In the genomic region with DNA sequence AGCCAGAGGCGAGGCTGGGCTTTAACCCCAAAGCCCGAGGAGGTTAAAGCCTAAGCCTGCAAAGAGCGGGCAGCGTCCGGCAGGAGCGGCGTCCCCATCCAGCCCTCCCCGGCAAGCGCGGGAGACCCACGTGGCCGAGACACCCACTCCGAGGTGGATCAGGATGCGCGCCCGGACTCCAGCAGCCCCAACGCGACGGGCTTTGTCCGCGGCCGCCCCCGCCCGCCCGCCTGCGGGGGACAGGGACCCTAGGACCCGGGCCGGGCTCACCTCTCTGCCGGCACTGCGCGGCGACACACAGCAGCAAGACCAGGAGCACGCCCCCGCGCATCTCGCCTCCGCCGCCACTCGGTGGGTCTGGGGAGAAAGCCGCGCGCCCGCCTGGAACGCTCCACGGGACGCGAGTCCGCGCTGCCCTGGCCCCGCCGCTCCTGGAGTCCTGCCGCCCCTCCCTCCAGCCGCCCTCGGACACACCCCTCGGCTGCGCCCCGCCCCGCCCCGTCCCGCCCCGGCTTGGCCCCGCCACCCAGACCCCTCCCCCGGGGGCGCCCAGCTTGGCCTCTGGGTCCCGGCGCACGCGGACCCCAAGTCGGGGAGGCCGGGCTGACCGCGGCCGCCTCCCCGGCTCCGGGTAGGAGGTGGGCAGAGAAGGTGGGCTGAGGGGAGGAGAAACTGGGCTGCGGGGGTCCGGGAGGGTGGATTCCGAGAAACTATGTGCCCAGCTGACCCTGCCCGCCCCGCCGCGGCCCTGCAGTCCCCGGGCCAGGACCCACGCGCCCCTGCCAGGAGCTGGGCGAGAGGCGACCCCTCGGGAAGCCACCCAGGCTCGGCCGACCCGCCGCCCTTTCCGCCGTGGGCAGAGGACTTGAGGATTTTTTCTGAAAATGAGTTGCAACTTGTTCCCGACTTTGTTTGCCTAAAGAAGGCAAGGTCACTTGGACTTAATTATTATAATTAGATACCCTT, we compare ENCODE assay signal across 9 cellular contexts. TPM values are rescaled to one million over a fixed set of nuclear protein-coding genes. Genes with fewer than 3 reads are reported as not detected.
DNase-seq lines count a peak whose midpoint lies in the region; ATAC-seq, FAIRE-seq and TF ChIP-seq lines count a peak whose summit lies in the region.
"Had no signal": no experiment of that assay in that cellular context is flagged by ENCODE, and none has a peak within 500 bp of the region (broad histone marks: within the 10 kb centered on the region; RNA-seq: fewer than 3 reads in every experiment).

A gene with protein sequence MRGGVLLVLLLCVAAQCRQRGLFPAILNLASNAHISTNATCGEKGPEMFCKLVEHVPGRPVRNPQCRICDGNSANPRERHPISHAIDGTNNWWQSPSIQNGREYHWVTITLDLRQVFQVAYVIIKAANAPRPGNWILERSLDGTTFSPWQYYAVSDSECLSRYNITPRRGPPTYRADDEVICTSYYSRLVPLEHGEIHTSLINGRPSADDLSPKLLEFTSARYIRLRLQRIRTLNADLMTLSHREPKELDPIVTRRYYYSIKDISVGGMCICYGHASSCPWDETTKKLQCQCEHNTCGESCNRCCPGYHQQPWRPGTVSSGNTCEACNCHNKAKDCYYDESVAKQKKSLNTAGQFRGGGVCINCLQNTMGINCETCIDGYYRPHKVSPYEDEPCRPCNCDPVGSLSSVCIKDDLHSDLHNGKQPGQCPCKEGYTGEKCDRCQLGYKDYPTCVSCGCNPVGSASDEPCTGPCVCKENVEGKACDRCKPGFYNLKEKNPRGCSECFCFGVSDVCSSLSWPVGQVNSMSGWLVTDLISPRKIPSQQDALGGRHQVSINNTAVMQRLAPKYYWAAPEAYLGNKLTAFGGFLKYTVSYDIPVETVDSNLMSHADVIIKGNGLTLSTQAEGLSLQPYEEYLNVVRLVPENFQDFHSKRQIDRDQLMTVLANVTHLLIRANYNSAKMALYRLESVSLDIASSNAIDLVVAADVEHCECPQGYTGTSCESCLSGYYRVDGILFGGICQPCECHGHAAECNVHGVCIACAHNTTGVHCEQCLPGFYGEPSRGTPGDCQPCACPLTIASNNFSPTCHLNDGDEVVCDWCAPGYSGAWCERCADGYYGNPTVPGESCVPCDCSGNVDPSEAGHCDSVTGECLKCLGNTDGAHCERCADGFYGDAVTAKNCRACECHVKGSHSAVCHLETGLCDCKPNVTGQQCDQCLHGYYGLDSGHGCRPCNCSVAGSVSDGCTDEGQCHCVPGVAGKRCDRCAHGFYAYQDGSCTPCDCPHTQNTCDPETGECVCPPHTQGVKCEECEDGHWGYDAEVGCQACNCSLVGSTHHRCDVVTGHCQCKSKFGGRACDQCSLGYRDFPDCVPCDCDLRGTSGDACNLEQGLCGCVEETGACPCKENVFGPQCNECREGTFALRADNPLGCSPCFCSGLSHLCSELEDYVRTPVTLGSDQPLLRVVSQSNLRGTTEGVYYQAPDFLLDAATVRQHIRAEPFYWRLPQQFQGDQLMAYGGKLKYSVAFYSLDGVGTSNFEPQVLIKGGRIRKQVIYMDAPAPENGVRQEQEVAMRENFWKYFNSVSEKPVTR (N-terminal part only) (minus strand): TSS at position 408 of the 966 bp plus-strand sequence. CDS start 77 bp downstream, at position 331.

- H3K27ac ChIP-seq in kidney (ENCODE audit: low read depth in 2 of 2, low read length in 2 of 2) (peak within 1 kb of the TSS in 1 of 2 donors; percentile 51), thoracic aorta (no peak within 1 kb of the TSS)
- H3K27ac ChIP-seq: C4-2B had no signal

- peak within 1 kb of the TSS in 1 of 2 donors; percentile 2 for H3K9ac ChIP-seq in kidney (ENCODE audit: low read length in 2 of 2)

- intact Hi-C loops in kidney (cut with DNase I), result no loop called here

- peak within 1 kb of the TSS; percentile 88 to 93 (median 92) for H3K4me3 Mint-ChIP-seq in brain

- ATAC-seq in thoracic aorta (ENCODE audit: insufficient number of reproducible peaks, low FRiP score, low read depth), result no peak
- ATAC-seq in GM19452 (IDR thresholded peaks at IDR 0.05; ENCODE audit: unreplicated experiment), result no peak

- peak within 1 kb of the TSS; percentile 54 to 90 (median 83) for H3K27ac Mint-ChIP-seq in brain

- H3K27me3 Mint-ChIP-seq in brain, result peaks cover 12% of the 10 kb centered on the region

- no peaks in the 10 kb centered on the region for H3K9me3 ChIP-seq in kidney (ENCODE audit: control insufficient read depth in 1 of 2, low read length in 2 of 2)
- no peaks in the 10 kb centered on the region for H3K9me3 ChIP-seq in thoracic aorta

- DNase-seq in NCI-H82 (lab: John Stamatoyannopoulos, UW) (peak; percentile 78), NCI-H82 treated with DMSO at 0.1 percent for 48 hours (lab: John Stamatoyannopoulos, UW; ENCODE audit: unreplicated experiment) (no peak), kidney (peak; percentile 84), thoracic aorta (ENCODE audit: low spot score) (no peak), SIG-M5 (lab: John Stamatoyannopoulos, UW) (no peak), H4 (ENCODE audit: low spot score) (no peak)

- H3K4me3 ChIP-seq in kidney (ENCODE audit: low read length in 2 of 2), result peak within 1 kb of the TSS; percentile 50 to 82
- H3K4me3 ChIP-seq in thoracic aorta, result peak within 1 kb of the TSS; percentile 72

- H3K9me3 Mint-ChIP-seq in brain, result peaks cover 2 to 28% (median 11%) of the 10 kb centered on the region in 5 experiments

- FAIRE-seq in kidney (lab: Jason Lieb, UNC), result no peak

- TF ChIP-seq CTCF in brain (conservative IDR thresholded peaks at IDR 0.05) (no peak), kidney (IDR thresholded peaks at IDR 0.05; ENCODE audit: borderline replicate concordance, extremely low read depth, insufficient read depth) (no peak), thoracic aorta (IDR thresholded peaks at IDR 0.05) (no peak)

- H3K4me1 ChIP-seq in kidney (ENCODE audit: control insufficient read depth in 1 of 2, insufficient read depth in 1 of 2, low read depth in 1 of 2, low read length in 2 of 2) (peaks cover 0 to 6% of the 10 kb centered on the region in 2 donors), thoracic aorta (ENCODE audit: control insufficient read depth in 1 of 2, low read depth in 2 of 2) (peaks cover 10 to 22% of the 10 kb centered on the region in 2 donors)

- H3K36me3 ChIP-seq in kidney (ENCODE audit: control insufficient read depth in 1 of 2, insufficient read depth in 2 of 2, low read length in 2 of 2) (no peaks in the 10 kb centered on the region), thoracic aorta (no peaks in the 10 kb centered on the region)

- peaks cover 16% of the 10 kb centered on the region for H3K4me1 Mint-ChIP-seq in brain

- no peaks in the 10 kb centered on the region for H3K27me3 ChIP-seq in thoracic aorta (replicated peaks; ENCODE audit: insufficient read depth)

- peaks cover 15% of the 10 kb centered on the region for H3K36me3 Mint-ChIP-seq in brain

RNA-seq across cellular contexts. Expression of the gene that starts here (rescaled TPM):
- 0.32 TPM for polyA plus RNA-seq in brain (ENCODE audit: insufficient read depth, low read depth, low replicate concordance)
- 14.1 TPM for total RNA-seq in kidney
- polyA plus RNA-seq in kidney (ENCODE audit: insufficient read depth, low read depth, low replicate concordance), result 10.7 TPM
- total RNA-seq in thoracic aorta, result under 1 TPM in 1 of 2 donors, not detected in 1; 0.56 TPM
- 3.2 and 4.7 TPM in 2 replicates for total RNA-seq in H4 (2014; rRNA removed; shearing (Covaris generic))

Comparison
In these comparisons a context has a peak if more than half of its experiments do, and no peak if none do; other contexts are left out.
1. DNase-seq: peak in NCI-H82 (single experiment) and kidney (single experiment); none in NCI-H82 treated with DMSO at 0.1 percent for 48 hours (single experiment), thoracic aorta (single experiment), SIG-M5 (single experiment) and H4 (single experiment).